ENCODE assay signal across 1 cellular context in genomic region chr2:72964146-72964525, GRCh38.
TF ChIP-seq lines count a peak whose summit lies in the region.

No MANE protein-coding gene starts in this region.

TF ChIP-seq in H1, 55 proteins besides CTCF, POLR2A, EP300 and RAD21:
- TF ChIP-seq HDAC6 (IDR thresholded peaks at IDR 0.05; ENCODE audit: low read depth, low read length) (no peak), POLR2AphosphoS5 (IDR thresholded peaks at IDR 0.05; ENCODE audit: low read depth, low read length) (no peak), MAFK (IDR thresholded peaks at IDR 0.05; ENCODE audit: low read depth, low read length) (no peak), SUZ12 (IDR thresholded peaks at IDR 0.05; ENCODE audit: low read length) (no peak), SAP30 (IDR thresholded peaks at IDR 0.05; ENCODE audit: insufficient read depth, insufficient replicate concordance, low read length) (no peak), TAF1 (IDR thresholded peaks at IDR 0.05; ENCODE audit: low read depth, low read length) (no peak), ATF3 (IDR thresholded peaks at IDR 0.05; ENCODE audit: insufficient read depth, low read depth, low read length) (no peak), ATF2 (IDR thresholded peaks at IDR 0.05; ENCODE audit: low read length) (no peak), JUN (IDR thresholded peaks at IDR 0.05; ENCODE audit: low read depth, low read length) (no peak), USF2 (IDR thresholded peaks at IDR 0.05; ENCODE audit: low read length) (no peak), SP2 (IDR thresholded peaks at IDR 0.05; ENCODE audit: low read length) (no peak), GABPA (IDR thresholded peaks at IDR 0.05; ENCODE audit: borderline replicate concordance, insufficient read depth, low read length) (no peak)
